Comparison of ENCODE assay signal across 8 cellular contexts in genomic region chr1:160032165-160032827, GRCh38. TPM values are rescaled to one million over a fixed set of nuclear protein-coding genes. Genes with fewer than 3 reads are reported as not detected.
DNase-seq lines count a peak whose midpoint lies in the region; FAIRE-seq and TF ChIP-seq lines count a peak whose summit lies in the region.

No MANE protein-coding gene starts in this region.

- peak overlapping the region; percentile 68 to 96 (median 83) for H3K4me3 ChIP-seq in adrenal gland
- peak overlapping the region; percentile 87 for H3K4me3 ChIP-seq in iPS-18a (ENCODE audit: low read length)
- peak overlapping the region; percentile 66 to 71 for H3K4me3 ChIP-seq in small intestine (ENCODE audit: low read depth in 1 of 2, low read length in 2 of 2)

- H3K27ac ChIP-seq in adrenal gland = peak overlapping the region in 3 of 5 donors; percentile 3 to 75 (median 66)
- no peak overlapping the region for H3K27ac ChIP-seq in iPS-18a (ENCODE audit: low read length)
- H3K27ac ChIP-seq in small intestine (ENCODE audit: low read depth in 1 of 2, low read length in 1 of 2) = peak overlapping the region; percentile 60 to 77

- TF ChIP-seq CTCF in adrenal gland (IDR thresholded peaks at IDR 0.05) = no peak

- intact Hi-C loops in adrenal gland (cut with DNase I) = no loop called here

- H3K4me1 ChIP-seq in adrenal gland (replicated peaks in 1 of 2) = peaks cover 14 to 31% of the 10 kb centered on the region in 2 donors
- H3K4me1 ChIP-seq in iPS-18a (ENCODE audit: control insufficient read depth, low read depth, low read length) = peaks cover 14% of the 10 kb centered on the region
- peaks cover 0 to 2% of the 10 kb centered on the region in 2 donors for H3K4me1 ChIP-seq in small intestine (ENCODE audit: control insufficient read depth in 2 of 2, insufficient read depth in 1 of 2, low read depth in 1 of 2, low read length in 1 of 2)

- peak overlapping the region; percentile 91 for H3K4me3 Mint-ChIP-seq in activated T-cell treated with anti-CD3 and anti-CD28 coated beads, Interleukin-2, amount 50 U/mL, for 24 hours

- H3K27ac Mint-ChIP-seq in activated T-cell treated with anti-CD3 and anti-CD28 coated beads, Interleukin-2, amount 50 U/mL, for 24 hours = peak overlapping the region; percentile 95

- H3K9me3 Mint-ChIP-seq in activated T-cell treated with anti-CD3 and anti-CD28 coated beads, Interleukin-2, amount 50 U/mL, for 24 hours = no peaks in the 10 kb centered on the region

- H3K36me3 ChIP-seq in adrenal gland (replicated peaks in 1 of 2) (no peaks in the 10 kb centered on the region), iPS-18a (ENCODE audit: control insufficient read depth, low read depth, low read length) (no peaks in the 10 kb centered on the region), small intestine (ENCODE audit: control insufficient read depth in 2 of 2, insufficient read depth in 2 of 2, low read length in 2 of 2) (no peaks in the 10 kb centered on the region)

- WGBS in adrenal gland, 4 donors = 1 to 2% (median 1%) methylated on average over 17 to 18 of the region's 18 CpGs
- WGBS in small intestine, 3 donors = 1 to 4% (median 2%) methylated on average over 17 to 18 of the region's 18 CpGs

- H3K4me1 Mint-ChIP-seq in activated T-cell treated with anti-CD3 and anti-CD28 coated beads, Interleukin-2, amount 50 U/mL, for 24 hours (ENCODE audit: low read depth) = peaks cover 45% of the 10 kb centered on the region

- H3K9me3 ChIP-seq in adrenal gland (replicated peaks in 1 of 3) = no peaks in the 10 kb centered on the region
- no peaks in the 10 kb centered on the region for H3K9me3 ChIP-seq in iPS-18a (ENCODE audit: control insufficient read depth, low read depth, low read length)
- H3K9me3 ChIP-seq in small intestine (ENCODE audit: control insufficient read depth, low read depth) = no peaks in the 10 kb centered on the region

- H3K36me3 Mint-ChIP-seq in activated T-cell treated with anti-CD3 and anti-CD28 coated beads, Interleukin-2, amount 50 U/mL, for 24 hours (ENCODE audit: low read depth) = peaks cover 23% of the 10 kb centered on the region

- TF ChIP-seq POLR2A in adrenal gland (IDR thresholded peaks at IDR 0.05) = no peak

- no peak for FAIRE-seq in small intestine (lab: Jason Lieb, UNC)

- peak; percentile 35 for DNase-seq in activated T-cell treated with anti-CD3 and anti-CD28 coated beads, Interleukin-2, amount 50 U/mL, for 24 hours
- no peak for DNase-seq in activated T-cell treated with anti-CD3 and anti-CD28 coated beads, Interleukin-2, amount 50 U/mL, for 1 hour
- DNase-seq in HuH-7 (ENCODE audit: low spot score) (peak; percentile 14), adrenal gland (no peak), small intestine (peak; percentile 37), NCI-H2227 treated with DMSO at 0.1 percent for 48 hours (lab: John Stamatoyannopoulos, UW) (no peak), midbrain (lab: John Stamatoyannopoulos, UW) (no peak)

- no peaks in the 10 kb centered on the region for H3K27me3 Mint-ChIP-seq in activated T-cell treated with anti-CD3 and anti-CD28 coated beads, Interleukin-2, amount 50 U/mL, for 24 hours

- H3K27me3 ChIP-seq in adrenal gland = no peaks in the 10 kb centered on the region
- peaks cover 16% of the 10 kb centered on the region for H3K27me3 ChIP-seq in iPS-18a (ENCODE audit: control insufficient read depth, insufficient read depth, low read length)
- no peaks in the 10 kb centered on the region for H3K27me3 ChIP-seq in small intestine (ENCODE audit: control insufficient read depth in 2 of 2, insufficient read depth in 2 of 2, low read length in 2 of 2)

- peak overlapping the region; percentile 55 for H3K9ac ChIP-seq in iPS-18a (ENCODE audit: low read length)

RNA-seq across cellular contexts. Expression of gene PIGM, which starts 0.5 kb away (rescaled TPM):
- 1 to 10 TPM; 5.3 to 9.4 (median 7.4) TPM for total RNA-seq in adrenal gland
- polyA plus RNA-seq in adrenal gland (1 to 10 TPM; 3.0 to 9.4 (median 3.5) TPM), small intestine (1 to 10 TPM; 1.1 to 4.0 (median 1.4) TPM)

RNA-seq across cellular contexts. Expression of gene KCNJ10, which starts 37.7 kb away (rescaled TPM):
- under 1 TPM in 2 of 8 donors, not detected in 6; 0.19 to 0.32 TPM for total RNA-seq in adrenal gland
- polyA plus RNA-seq in adrenal gland (under 1 TPM in 2 of 3 donors, not detected in 1; 0.13 TPM), small intestine (under 1 TPM in 1 of 3 donors, not detected in 2; 0.25 TPM)

RNA-seq across cellular contexts. Expression of gene KCNJ9, which starts 49.0 kb away (rescaled TPM):
- total RNA-seq in adrenal gland = 1 to 10 TPM in 1 of 8 donors, under 1 TPM in 1, not detected in 6; 0.14 to 1.1 TPM
- polyA plus RNA-seq in adrenal gland (under 1 TPM; 0.16 to 0.24 (median 0.20) TPM), small intestine (under 1 TPM in 1 of 3 donors, not detected in 2; 0.19 TPM)

Comparison
In these comparisons a context has a peak if more than half of its experiments do, and no peak if none do; other contexts are left out.
1. DNase-seq: peak in activated T-cell treated with anti-CD3 and anti-CD28 coated beads, Interleukin-2, amount 50 U/mL, for 24 hours (single experiment), HuH-7 (single experiment) and small intestine (single experiment); none in activated T-cell treated with anti-CD3 and anti-CD28 coated beads, Interleukin-2, amount 50 U/mL, for 1 hour (single experiment), adrenal gland (0 of 7), NCI-H2227 treated with DMSO at 0.1 percent for 48 hours (single experiment) and midbrain (single experiment).
2. Peak in every context shown above with its lines, with median percentiles within 50 percentile points of each other: H3K4me3 ChIP-seq.